ENCODE assay signal across 20 cellular contexts in genomic region chr7:68821846-68822245, GRCh38.
DNase-seq lines count a peak whose midpoint lies in the region; ATAC-seq and TF ChIP-seq lines count a peak whose summit lies in the region.
"Had no signal": no experiment of that assay in that cellular context is flagged by ENCODE, and none has a peak within 500 bp of the region (broad histone marks: within the 10 kb centered on the region; RNA-seq: fewer than 3 reads in every experiment).

No MANE protein-coding gene starts in this region.

- no peak overlapping the region for H2BK5ac ChIP-seq in mesendoderm (ENCODE audit: low read length)

- DNase-seq in BE2C (peak; percentile 15), SK-N-DZ (ENCODE audit: low spot score) (peak; percentile 72), mesendoderm (peak; percentile 41), NOMO-1 treated with dmso at 0.1 percent for 144 hours (lab: John Stamatoyannopoulos, UW; ENCODE audit: unreplicated experiment) (no peak), DMS 273 treated with DMSO at 0.1 percent for 48 hours (lab: John Stamatoyannopoulos, UW) (no peak), lower lobe of right lung (no peak)
- DNase-seq: 8988T; Caco-2; CD4-positive, CD25-positive, alpha-beta regulatory T cell; CD8-positive, alpha-beta T cell; DMS53; DMS79 treated with DMSO at 0.1 percent for 48 hours; GF-D8; GOT3; HFFc6 had no signal

- no peak overlapping the region for H2BK15ac ChIP-seq in mesendoderm (replicated peaks; ENCODE audit: low read depth)

- H3K27me3 ChIP-seq in BE2C = no peaks in the 10 kb centered on the region
- no peaks in the 10 kb centered on the region for H3K27me3 ChIP-seq in mesendoderm (ENCODE audit: insufficient read depth, low read length, poor library complexity)
- no peaks in the 10 kb centered on the region for H3K27me3 ChIP-seq in lower lobe of right lung (ENCODE audit: low read depth)
- H3K27me3 ChIP-seq: BLaER1 had no signal

- no peak overlapping the region for H2BK120ac ChIP-seq in mesendoderm (ENCODE audit: low read depth, low read length)

- H3K18ac ChIP-seq in mesendoderm (ENCODE audit: low read length) = no peak overlapping the region

- no peak overlapping the region for H3K4me2 ChIP-seq in mesendoderm (ENCODE audit: low read length)
- H3K4me2 ChIP-seq: BLaER1 had no signal

- H3K56ac ChIP-seq in mesendoderm (ENCODE audit: low read length) = no peak overlapping the region

- WGBS in mesendoderm (ENCODE audit: extremely low coverage, insufficient coverage, low lambda C conversion rate) = no CpG with 5 or more reads among the region's 5 CpGs

- H3K23ac ChIP-seq in mesendoderm (ENCODE audit: low read length) = no peak overlapping the region

- TF ChIP-seq CTCF in BE2C (IDR thresholded peaks at IDR 0.05; ENCODE audit: low read depth, low read length) (no peak), VCaP (conservative IDR thresholded peaks at IDR 0.05) (no peak), lower lobe of right lung (IDR thresholded peaks at IDR 0.05) (no peak)

- H4K8ac ChIP-seq in mesendoderm (ENCODE audit: low read depth, low read length) = no peak overlapping the region

- H3K79me1 ChIP-seq in mesendoderm (ENCODE audit: low read length) = no peaks in the 10 kb centered on the region

- H4K5ac ChIP-seq in mesendoderm (ENCODE audit: low read length) = no peak overlapping the region

- no peak overlapping the region for H3K9ac ChIP-seq in mesendoderm (ENCODE audit: low read length)
- H3K9ac ChIP-seq: BLaER1 had no signal

- H3K4me1 ChIP-seq in BE2C (no peaks in the 10 kb centered on the region), mesendoderm (ENCODE audit: control insufficient read depth, low read depth, low read length) (no peaks in the 10 kb centered on the region), lower lobe of right lung (no peaks in the 10 kb centered on the region)
- H3K4me1 ChIP-seq: BLaER1, Caco-2, HAP-1 had no signal

- no peaks in the 10 kb centered on the region for H3K79me2 ChIP-seq in mesendoderm (ENCODE audit: control insufficient read depth, insufficient read depth, low read length)

- no peak overlapping the region for H3K4me3 ChIP-seq in BE2C (ENCODE audit: low read depth, low read length)
- no peak overlapping the region for H3K4me3 ChIP-seq in mesendoderm (ENCODE audit: low read length)
- H3K4me3 ChIP-seq in lower lobe of right lung = no peak overlapping the region
- H3K4me3 ChIP-seq: BLaER1, HAP-1 had no signal

- H3K27ac ChIP-seq in VCaP (peak overlapping the region; percentile 57), mesendoderm (ENCODE audit: low read depth, low read length) (no peak overlapping the region), lower lobe of right lung (no peak overlapping the region)
- H3K27ac ChIP-seq: BLaER1, C4-2B had no signal

- H2AK5ac ChIP-seq in mesendoderm (ENCODE audit: low read length) = no peak overlapping the region

- no peaks in the 10 kb centered on the region for H3K36me3 ChIP-seq in BE2C
- no peaks in the 10 kb centered on the region for H3K36me3 ChIP-seq in mesendoderm (ENCODE audit: control insufficient read depth, insufficient read depth, low read length)
- no peaks in the 10 kb centered on the region for H3K36me3 ChIP-seq in lower lobe of right lung
- H3K36me3 ChIP-seq: BLaER1, HAP-1 had no signal

- no peak overlapping the region for H3K4ac ChIP-seq in mesendoderm (ENCODE audit: low read depth, low read length)

- ATAC-seq in HG03097 (IDR thresholded peaks at IDR 0.05; ENCODE audit: low FRiP score, unreplicated experiment) = no peak
- ATAC-seq in lower lobe of right lung = no peak
- ATAC-seq: CD8-positive, alpha-beta T cell had no signal

- intact Hi-C loops in lower lobe of right lung (cut with DNase I) = no loop called here

- no peaks in the 10 kb centered on the region for H3K9me3 ChIP-seq in BE2C
- H3K9me3 ChIP-seq in lower lobe of right lung = peaks cover 6% of the 10 kb centered on the region
- H3K9me3 ChIP-seq: Caco-2, HAP-1 had no signal

Comparison
In these comparisons a context has a peak if more than half of its experiments do, and no peak if none do; other contexts are left out.
1. DNase-seq: peak in BE2C (single experiment), SK-N-DZ (single experiment) and mesendoderm (single experiment); none in NOMO-1 treated with dmso at 0.1 percent for 144 hours (single experiment), DMS 273 treated with DMSO at 0.1 percent for 48 hours (single experiment) and lower lobe of right lung (single experiment).